In genomic region chrX:31593353-31593752, GRCh38 we compare ENCODE assay signal across 1 cellular context.
TF ChIP-seq lines count a peak whose summit lies in the region.

No MANE protein-coding gene starts in this region.

TF ChIP-seq in A549, 52 proteins besides CTCF, POLR2A, EP300 and RAD21 (continued from another document):
- TF ChIP-seq HES2 (IDR thresholded peaks at IDR 0.05) = no peak
- TF ChIP-seq REST (IDR thresholded peaks at IDR 0.05) = no peak
- TF ChIP-seq RFX5 (IDR thresholded peaks at IDR 0.05) = no peak
- no peak for TF ChIP-seq ZFP36 (IDR thresholded peaks at IDR 0.05; ENCODE audit: borderline replicate concordance, partially characterized antibody)
- TF ChIP-seq EHF (CRISPR knock-in tag; IDR thresholded peaks at IDR 0.05) = no peak
- no peak for TF ChIP-seq JUNB (IDR thresholded peaks at IDR 0.05)
- no peak for TF ChIP-seq PBX3 (IDR thresholded peaks at IDR 0.05)
- TF ChIP-seq USF2 (IDR thresholded peaks at IDR 0.05) = no peak
- no peak for TF ChIP-seq JUN (IDR thresholded peaks at IDR 0.05)
- no peak for TF ChIP-seq KDM1A (IDR thresholded peaks at IDR 0.05; ENCODE audit: low read depth)
- TF ChIP-seq HEYL (CRISPR knock-in tag; IDR thresholded peaks at IDR 0.05) = no peak
- TF ChIP-seq TP53 (CRISPR knock-in tag; IDR thresholded peaks at IDR 0.05) = no peak
- no peak for TF ChIP-seq MYC (IDR thresholded peaks at IDR 0.05; ENCODE audit: borderline replicate concordance, low read length)
- TF ChIP-seq HOXB13 (CRISPR knock-in tag; IDR thresholded peaks at IDR 0.05; ENCODE audit: low read depth) = no peak
- TF ChIP-seq CEBPB (IDR thresholded peaks at IDR 0.05) = no peak
- no peak for TF ChIP-seq PHF8 (IDR thresholded peaks at IDR 0.05; ENCODE audit: borderline replicate concordance, low read depth)
